In the genomic region with DNA sequence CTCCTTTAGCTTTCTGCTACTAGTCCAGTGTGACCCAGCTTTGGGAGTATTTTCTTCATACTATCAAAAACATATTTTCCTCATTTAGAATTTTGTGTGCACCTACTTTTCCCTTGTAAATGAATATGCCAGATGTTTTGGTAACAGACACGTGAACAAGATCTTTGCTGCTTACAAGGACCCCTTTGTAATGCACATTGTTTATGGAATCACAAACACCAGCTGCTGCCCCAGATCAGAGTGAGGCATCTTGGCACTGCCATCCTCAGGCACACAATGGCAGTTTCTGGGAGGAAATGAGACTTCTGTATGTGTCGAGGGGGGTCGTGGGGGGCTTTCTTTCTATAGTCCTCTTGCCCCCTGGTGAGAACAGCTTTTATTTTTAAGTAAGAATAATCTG, we compare ENCODE assay signal across 27 cellular contexts.
DNase-seq lines count a peak whose midpoint lies in the region; TF ChIP-seq lines count a peak whose summit lies in the region.
"Had no signal": no experiment of that assay in that cellular context is flagged by ENCODE, and none has a peak within 500 bp of the region (broad histone marks: within the 10 kb centered on the region; RNA-seq: fewer than 3 reads in every experiment).

No MANE protein-coding gene starts in this region.

- peaks cover 9 to 89% (median 66%) of the 10 kb centered on the region in 4 donors for H3K36me3 ChIP-seq in esophagus muscularis mucosa
- H3K36me3 ChIP-seq: SJCRH30, WERI-Rb-1 had no signal

- no peak for TF ChIP-seq EP300 in esophagus muscularis mucosa (IDR thresholded peaks at IDR 0.05)

- H3K27me3 ChIP-seq in esophagus muscularis mucosa = no peaks in the 10 kb centered on the region
- H3K27me3 ChIP-seq: BE2C, heart right ventricle, SJCRH30 had no signal

- WGBS in esophagus muscularis mucosa = 81% methylated on average over 3 of the region's 3 CpGs

- no peaks in the 10 kb centered on the region for H3K9me3 ChIP-seq in esophagus muscularis mucosa
- H3K9me3 ChIP-seq: BE2C, heart right ventricle, lower lobe of right lung, SJCRH30 had no signal

- no peak for TF ChIP-seq CTCF in esophagus muscularis mucosa (IDR thresholded peaks at IDR 0.05)

- peaks cover 2 to 9% (median 8%) of the 10 kb centered on the region in 4 donors for H3K4me1 ChIP-seq in esophagus muscularis mucosa
- H3K4me1 ChIP-seq: SJCRH30 had no signal

- H3K27ac ChIP-seq in esophagus muscularis mucosa (replicated peaks in 1 of 4) = no peak overlapping the region
- H3K27ac ChIP-seq: heart right ventricle, lower lobe of right lung, SJCRH30, WERI-Rb-1 had no signal

- no peak overlapping the region for H3K4me3 ChIP-seq in esophagus muscularis mucosa
- H3K4me3 ChIP-seq: GM12878, heart right ventricle, lower lobe of right lung, SJCRH30, smooth muscle cell had no signal

- intact Hi-C loops in esophagus muscularis mucosa (cut with DNase I) = no loop called here

- TF ChIP-seq POLR2A in esophagus muscularis mucosa (IDR thresholded peaks at IDR 0.05; ENCODE audit: low read depth) = no peak

- DNase-seq in DMS 273 treated with DMSO at 0.1 percent for 48 hours (lab: John Stamatoyannopoulos, UW) (peak; percentile 57), anterior cingulate cortex (lab: John Stamatoyannopoulos, UW) (peak in 38 of 58 donors; percentile 15 to 85 (median 48)), hippocampal formation (lab: John Stamatoyannopoulos, UW) (peak; percentile 70 to 92), putamen (ENCODE audit: low spot score) (peak; percentile 92), esophagus muscularis mucosa (ENCODE audit: extremely low spot score) (no peak), NCI-H187 (lab: John Stamatoyannopoulos, UW) (no peak), NCI-H1092 (lab: John Stamatoyannopoulos, UW) (no peak)
- DNase-seq: ACHN; activated CD4-positive, alpha-beta T cell treated with anti-CD3 and anti-CD28 coated beads for 4 hours; activated T-cell treated with anti-CD3 and anti-CD28 coated beads for 4 hours; amniotic stem cell; BE2C; CD8-positive, alpha-beta T cell; DMS153; effector CD8-positive, alpha-beta T cell; erythroblast; H7; heart right ventricle; lower lobe of right lung; NCI-H1048; NCI-H1930; RPMI8226; stimulated activated naive CD8-positive, alpha-beta T cell treated with anti-CD3 and anti-CD28 coated beads, Interleukin-15, Interleukin-2, amounts not matched to agents 100 U/mL and 50 U/mL, for 24 hours; WERI-Rb-1 had no signal

Comparison
In these comparisons a context has a peak if more than half of its experiments do, and no peak if none do; other contexts are left out.
1. DNase-seq: peak in DMS 273 treated with DMSO at 0.1 percent for 48 hours (single experiment), anterior cingulate cortex (38 of 58), hippocampal formation (2 of 2) and putamen (single experiment); none in esophagus muscularis mucosa (single experiment), NCI-H187 (0 of 2) and NCI-H1092 (single experiment).